ENCODE assay signal across 9 cellular contexts in genomic region chr2:3595985-3596384, GRCh38. TPM values are rescaled to one million over a fixed set of nuclear protein-coding genes. Genes with fewer than 3 reads are reported as not detected.
DNase-seq lines count a peak whose midpoint lies in the region; ATAC-seq, FAIRE-seq and TF ChIP-seq lines count a peak whose summit lies in the region.
"Had no signal": no experiment of that assay in that cellular context is flagged by ENCODE, and none has a peak within 500 bp of the region (broad histone marks: within the 10 kb centered on the region; RNA-seq: fewer than 3 reads in every experiment).

No MANE protein-coding gene starts in this region.

- TF ChIP-seq RAD21 in K562 (CRISPR knock-in tag; conservative IDR thresholded peaks at IDR 0.05 in 1 of 2, IDR thresholded peaks at IDR 0.05 in 1 of 2), result no peak

- H3K4me3 ChIP-seq in K562, result no peak overlapping the region
- peak overlapping the region in 3 of 10 donors; percentile 42 to 44 (median 43) for H3K4me3 ChIP-seq in heart right ventricle
- H3K4me3 ChIP-seq: gastrocnemius medialis had no signal

- H3K4me1 ChIP-seq in K562 (replicated peaks in 1 of 2; ENCODE audit: control insufficient read depth in 2 of 2, insufficient read depth in 2 of 2, low read length in 2 of 2) (peaks cover 22 to 40% of the 10 kb centered on the region in 2 experiments; a peak in 4 of 5 replicates), heart right ventricle (peaks cover 0 to 14% (median 11%) of the 10 kb centered on the region in 9 donors)
- H3K4me1 ChIP-seq: gastrocnemius medialis had no signal

- POLR2A ChIA-PET in K562 (lab: Yijun Ruan, JAX), result interaction anchor here (1.5 to 3.7 kb wide), 2 partner anchors 11 to 16 kb away, joined by 6 to 22 read pairs; no protein-coding TSS in a partner anchor

- H3K9me1 ChIP-seq in K562 (ENCODE audit: control insufficient read depth, insufficient read depth, low read length), result no peaks in the 10 kb centered on the region

- FAIRE-seq in K562 (lab: Jason Lieb, UNC), result peak; percentile 70

- H3K27ac ChIP-seq in K562 (ENCODE audit: extremely low read depth, low read depth, low read length), result no peak overlapping the region
- H3K27ac ChIP-seq in heart right ventricle, result no peak overlapping the region
- H3K27ac ChIP-seq: gastrocnemius medialis had no signal

- H3K9me3 ChIP-seq in K562 (replicated peaks; ENCODE audit: control insufficient read depth, insufficient read depth, low read depth, low read length) (no peaks in the 10 kb centered on the region), heart right ventricle (no peaks in the 10 kb centered on the region)
- H3K9me3 ChIP-seq: gastrocnemius medialis had no signal

- DNase-seq in K562 (ENCODE audit: extremely low read depth in 1 of 4, low spot score in 3 of 4) (peak in 3 of 4 experiments; percentile 29 to 59 (median 57)), DMS79 treated with DMSO at 0.1 percent for 48 hours (lab: John Stamatoyannopoulos, UW) (no peak), amygdala (lab: John Stamatoyannopoulos, UW) (no peak), heart right ventricle (no peak)
- DNase-seq: gastrocnemius medialis had no signal

- WGBS in K562 (ENCODE audit: insufficient coverage, low coverage, missing lambda C conversion rate), result 8% methylated on average over 6 of the region's 6 CpGs
- 80 to 83% methylated on average over 6 of the region's 6 CpGs for WGBS in heart right ventricle, 2 donors

- H3K27me3 ChIP-seq in K562 (ENCODE audit: control insufficient read depth in 2 of 2, insufficient read depth in 2 of 2, low read length in 2 of 2) (no peaks in the 10 kb centered on the region), heart right ventricle (peaks cover 0 to 5% (median 0%) of the 10 kb centered on the region in 7 donors)

- H3K36me3 ChIP-seq in K562 (ENCODE audit: control insufficient read depth, insufficient read depth, low read length) (no peaks in the 10 kb centered on the region), heart right ventricle (no peaks in the 10 kb centered on the region)
- H3K36me3 ChIP-seq: gastrocnemius medialis had no signal

- BruUV-seq in K562 (replicated peaks; lab: Mats Ljungman, UMichigan), result no TSS peak

- no peaks in the 10 kb centered on the region for H4K20me1 ChIP-seq in K562 (replicated peaks; ENCODE audit: control insufficient read depth, insufficient read depth, low read length)

- in situ Hi-C loops in K562 (cut with MboI), result no loop called here

- no peak for TF ChIP-seq POLR2A in K562 (conservative IDR thresholded peaks at IDR 0.05)

- ATAC-seq in GM18499 (IDR thresholded peaks at IDR 0.05; ENCODE audit: insufficient read depth, unreplicated experiment) (peak; percentile 77), GM19455 (IDR thresholded peaks at IDR 0.05; ENCODE audit: unreplicated experiment) (peak; percentile 47), HG03103 (IDR thresholded peaks at IDR 0.05; ENCODE audit: low read depth, unreplicated experiment) (peak; percentile 65), K562 (peak; percentile 72), esophagus mucosa (no peak), heart right ventricle (no peak)
- ATAC-seq: gastrocnemius medialis had no signal

- no peak for TF ChIP-seq EP300 in K562 (IDR thresholded peaks at IDR 0.05; ENCODE audit: low read length)

- H3K9ac ChIP-seq in K562 (ENCODE audit: insufficient read depth in 1 of 2, low read depth in 2 of 2, low read length in 2 of 2), result peak overlapping the region in 1 of 2 experiments; percentile 34; a peak in 2 of 4 replicates

- TF ChIP-seq CTCF in K562 (IDR thresholded peaks at IDR 0.05 in 2 of 3, conservative IDR thresholded peaks at IDR 0.05 in 1 of 3; ENCODE audit: insufficient read depth in 2 of 3, low read depth in 1 of 3, low read length in 3 of 3), result no peak
- no peak for TF ChIP-seq CTCF in heart right ventricle (IDR thresholded peaks at IDR 0.05)

- H2AFZ ChIP-seq in K562 (ENCODE audit: low read depth, low read length), result peak overlapping the region; percentile 68

- peak overlapping the region; percentile 18; the same call in 1 of the 2 replicates for H3K4me2 ChIP-seq in K562 (ENCODE audit: insufficient read depth, low read length)

- CTCF ChIA-PET in K562 (lab: Yijun Ruan, JAX; ENCODE audit: low intra/inter-chr PET ratio), result no interaction called here

- no peaks in the 10 kb centered on the region for H3K79me2 ChIP-seq in K562 (ENCODE audit: control insufficient read depth, insufficient read depth, low read length)

- intact Hi-C loops in K562 (cut with micrococcal nuclease) (loop anchor here (2.0 kb wide), 1 partner anchor 55 kb away; no protein-coding TSS in a partner anchor), heart right ventricle (cut with DNase I) (loop anchor here in 5 of 10 donors (2.0 to 10.0 kb wide), 3 partner anchors 49 to 56 kb away; no protein-coding TSS in a partner anchor)

TF ChIP-seq in K562, 482 proteins besides CTCF, POLR2A, EP300 and RAD21 (continues in another document):
- no peak for TF ChIP-seq ZNF324 (CRISPR knock-in tag; IDR thresholded peaks at IDR 0.05)

RNA-seq across cellular contexts. Expression of gene COLEC11, which starts 1.1 kb away (rescaled TPM):
- 2.0 and 3.4 TPM in 2 replicates for total RNA-seq in K562 (2011; cell fraction: chromatin; rRNA removed; ENCODE audit: low replicate concordance)
- 3.3 and 3.7 TPM in 2 replicates for total RNA-seq in K562 (2011; cell fraction: nucleolus; rRNA removed)
- total RNA-seq in K562 (2011; cell fraction: nucleoplasm; rRNA removed), result 3.4 and 3.7 TPM in 2 replicates
- total RNA-seq in K562 (2014; rRNA removed), result 2.9 and 5.4 TPM in 2 replicates
- 0.67 and 0.98 TPM in 2 replicates for total RNA-seq in K562 (2014; rRNA removed; fragmentation: Illumina TruSeq; extraction: Trizol)
- 2.0 and 2.6 TPM in 2 replicates for total RNA-seq in K562 (2015; rRNA removed; fragmentation: Illumina TruSeq; extraction: Trizol)
- total RNA-seq in K562 (2021), result 2.9 and 4.3 TPM in 2 replicates
- polyA plus RNA-seq in K562 (2011; rRNA removed), result 0.93 and 1.6 TPM in 2 replicates
- polyA plus RNA-seq in K562 (2011; cell fraction: cytosol; rRNA removed), result 1.6 and 4.7 TPM in 2 replicates
- polyA plus RNA-seq in K562 (2011; cell fraction: nucleus; rRNA removed), result 0.69 and 1.5 TPM in 2 replicates
- 3.8 and 6.7 TPM in 2 replicates for polyA plus RNA-seq in K562 (2012)
- polyA plus RNA-seq in K562 (2014; fragmentation: Illumina TruSeq; extraction: Trizol), result 1.8 and 3.2 TPM in 2 replicates
- polyA plus RNA-seq in K562 (2014; fragmentation: Nextera tagmentation; extraction: Ambion mirVana), result under 1 TPM; 0.32 to 0.73 TPM
- 3.3 and 4.3 TPM in 2 replicates for polyA plus RNA-seq in K562 (2014; rRNA removed)
- polyA minus RNA-seq in K562 (2011; rRNA and poly(A)+ RNA removed), result 0.63 and 1.2 TPM in 2 replicates
- not detected in 2 replicates for polyA minus RNA-seq in K562 (2011; cell fraction: cytosol; rRNA and poly(A)+ RNA removed)
- polyA minus RNA-seq in K562 (2011; cell fraction: nucleus; rRNA and poly(A)+ RNA removed), result 0.54 and 0.78 TPM in 2 replicates
- not detected for total RNA-seq in esophagus mucosa
- total RNA-seq in heart right ventricle, result 1 to 10 TPM; 2.0 to 7.2 (median 4.1) TPM
- 10 to 100 TPM; 18.2 to 26.7 TPM for polyA plus RNA-seq in heart right ventricle

RNA-seq across cellular contexts. Expression of gene RPS7, which starts 20.9 kb away (rescaled TPM):
- total RNA-seq in K562 (2011; cell fraction: chromatin; rRNA removed; ENCODE audit: low replicate concordance), result 147 and 178 TPM in 2 replicates
- 248 and 275 TPM in 2 replicates for total RNA-seq in K562 (2011; cell fraction: nucleolus; rRNA removed)
- 393 and 713 TPM in 2 replicates for total RNA-seq in K562 (2011; cell fraction: nucleoplasm; rRNA removed)
- total RNA-seq in K562 (2014; rRNA removed), result 2,103 and 2,507 TPM in 2 replicates
- total RNA-seq in K562 (2014; rRNA removed; fragmentation: Illumina TruSeq; extraction: Trizol), result 3,088 and 3,235 TPM in 2 replicates
- total RNA-seq in K562 (2015; rRNA removed; fragmentation: Illumina TruSeq; extraction: Trizol), result 4,033 and 4,169 TPM in 2 replicates
- total RNA-seq in K562 (2021), result 2,201 and 2,441 TPM in 2 replicates
- polyA plus RNA-seq in K562 (2011; rRNA removed), result 2,427 and 2,760 TPM in 2 replicates
- 843 and 1,466 TPM in 2 replicates for polyA plus RNA-seq in K562 (2011; cell fraction: cytosol; rRNA removed)
- polyA plus RNA-seq in K562 (2011; cell fraction: nucleus; rRNA removed), result 522 and 963 TPM in 2 replicates
- polyA plus RNA-seq in K562 (2012), result 1,908 and 2,807 TPM in 2 replicates
- 2,675 and 2,931 TPM in 2 replicates for polyA plus RNA-seq in K562 (2014; fragmentation: Illumina TruSeq; extraction: Trizol)
- 1,000 to 10,000 TPM; 2,718 to 3,051 TPM for polyA plus RNA-seq in K562 (2014; fragmentation: Nextera tagmentation; extraction: Ambion mirVana)
- 2,676 and 2,779 TPM in 2 replicates for polyA plus RNA-seq in K562 (2014; rRNA removed)
- 462 and 473 TPM in 2 replicates for polyA minus RNA-seq in K562 (2011; rRNA and poly(A)+ RNA removed)
- 394 and 466 TPM in 2 replicates for polyA minus RNA-seq in K562 (2011; cell fraction: cytosol; rRNA and poly(A)+ RNA removed)
- 97.9 and 170 TPM in 2 replicates for polyA minus RNA-seq in K562 (2011; cell fraction: nucleus; rRNA and poly(A)+ RNA removed)
- total RNA-seq in esophagus mucosa, result 1,503 TPM
- 100 to 1,000 TPM; 446 to 663 (median 505) TPM for total RNA-seq in heart right ventricle
- 1,000 to 10,000 TPM; 1,343 to 1,956 TPM for polyA plus RNA-seq in heart right ventricle

RNA-seq across cellular contexts. Expression of gene RNASEH1, which starts 37.9 kb away (rescaled TPM):
- total RNA-seq in K562 (2011; cell fraction: chromatin; rRNA removed; ENCODE audit: low replicate concordance), result 18.2 and 25.1 TPM in 2 replicates
- 21.2 and 21.8 TPM in 2 replicates for total RNA-seq in K562 (2011; cell fraction: nucleolus; rRNA removed)
- 16.9 and 21.5 TPM in 2 replicates for total RNA-seq in K562 (2011; cell fraction: nucleoplasm; rRNA removed)
- total RNA-seq in K562 (2014; rRNA removed), result 46.5 and 46.8 TPM in 2 replicates
- total RNA-seq in K562 (2014; rRNA removed; fragmentation: Illumina TruSeq; extraction: Trizol), result 40.8 and 42.8 TPM in 2 replicates
- 47.1 and 47.5 TPM in 2 replicates for total RNA-seq in K562 (2015; rRNA removed; fragmentation: Illumina TruSeq; extraction: Trizol)
- total RNA-seq in K562 (2021), result 44.1 and 45.6 TPM in 2 replicates
- 21.7 and 25.7 TPM in 2 replicates for polyA plus RNA-seq in K562 (2011; rRNA removed)
- polyA plus RNA-seq in K562 (2011; cell fraction: cytosol; rRNA removed), result 13.4 and 16.5 TPM in 2 replicates
- 19.4 and 20.6 TPM in 2 replicates for polyA plus RNA-seq in K562 (2011; cell fraction: nucleus; rRNA removed)
- polyA plus RNA-seq in K562 (2012), result 19.1 and 35.8 TPM in 2 replicates
- polyA plus RNA-seq in K562 (2014; fragmentation: Illumina TruSeq; extraction: Trizol), result 34.7 and 35.3 TPM in 2 replicates
- polyA plus RNA-seq in K562 (2014; fragmentation: Nextera tagmentation; extraction: Ambion mirVana), result 10 to 100 TPM; 27.5 to 32.7 TPM
- 46.8 and 47.9 TPM in 2 replicates for polyA plus RNA-seq in K562 (2014; rRNA removed)
- polyA minus RNA-seq in K562 (2011; rRNA and poly(A)+ RNA removed), result 20.3 and 20.5 TPM in 2 replicates
- polyA minus RNA-seq in K562 (2011; cell fraction: cytosol; rRNA and poly(A)+ RNA removed), result 14.8 and 18.3 TPM in 2 replicates
- 14.9 and 20.8 TPM in 2 replicates for polyA minus RNA-seq in K562 (2011; cell fraction: nucleus; rRNA and poly(A)+ RNA removed)
- total RNA-seq in esophagus mucosa, result 10.6 TPM
- 10 to 100 TPM; 17.3 to 24.0 (median 19.9) TPM for total RNA-seq in heart right ventricle
- 10 to 100 TPM in 1 of 2 donors, 1 to 10 TPM in 1; 8.7 to 15.3 TPM for polyA plus RNA-seq in heart right ventricle

Comparison
In these comparisons a context has a peak if more than half of its experiments do, and no peak if none do; other contexts are left out.
1. ATAC-seq: peak in GM18499 (single experiment), GM19455 (single experiment), HG03103 (single experiment) and K562 (single experiment); none in esophagus mucosa (single experiment) and heart right ventricle (0 of 8).
2. DNase-seq: peak in K562 (3 of 4); none in DMS79 treated with DMSO at 0.1 percent for 48 hours (single experiment), amygdala (0 of 56) and heart right ventricle (0 of 2).